ENCODE assay signal across 32 cellular contexts in genomic region chr6:145020114-145020513, GRCh38.
"Had no signal": no experiment of that assay in that cellular context is flagged by ENCODE, and none has a peak within 500 bp of the region (broad histone marks: within the 10 kb centered on the region; RNA-seq: fewer than 3 reads in every experiment).

No MANE protein-coding gene starts in this region.

- H3K9ac ChIP-seq: neural progenitor cell, parathyroid adenoma had no signal

- H3K27me3 ChIP-seq: neural progenitor cell, spleen, suprapubic skin, testis, tibial artery, transverse colon, vagina had no signal

- H3K27ac Mint-ChIP-seq: naive thymus-derived CD8-positive, alpha-beta T cell; natural killer cell treated with Interleukin-12 subunit alpha and Interleukin-12 subunit beta and Interleukin-15 and Interleukin-18, amount 100 ng/mL, for 72 hours; nephron progenitor cell; neural progenitor cell; progenitor cell of endocrine pancreas; stimulated activated memory B cell treated with anti-CD40 and anti-IgM and Interleukin-4, amounts not matched to agents 10 μg/mL and 1 μg/mL and 100 μg/mL, for 72 hours; stimulated activated naive CD8-positive, alpha-beta T cell treated with anti-CD3 and anti-CD28 coated beads, Interleukin-15, amount 100 ng/mL, for 72 hours; type B pancreatic cell had no signal

- H3K27ac ChIP-seq: neural progenitor cell, ovary, parathyroid adenoma, psoas muscle, skin epidermis, spleen, suprapubic skin, testis, tibial artery, transverse colon, vagina had no signal

- H3K4me3 ChIP-seq: neural progenitor cell, ovary, psoas muscle, skin epidermis, smooth muscle cell, spleen, suprapubic skin, testis, tibial artery, transverse colon, vagina had no signal

- DNase-seq: naive thymus-derived CD8-positive, alpha-beta T cell; nephron progenitor cell; occipital lobe; ovary; posterior cingulate gyrus; psoas muscle; right cardiac atrium; spleen; stimulated activated CD4-positive, alpha-beta T cell treated with anti-CD3 and anti-CD28 coated beads, Interleukin-12 subunit alpha, Interleukin-12 subunit beta, amount 100 ng/mL, for 4 hours; stimulated activated CD4-positive, alpha-beta T cell treated with anti-CD3 and anti-CD28 coated beads, Interleukin-1b, Interleukin-23, amount 100 ng/mL, for 48 hours; stimulated activated CD4-positive, alpha-beta T cell treated with anti-CD3 and anti-CD28 coated beads, Interleukin-4, amount 100 ng/mL, for 1 hour; stimulated activated CD4-positive, alpha-beta T cell treated with anti-CD3 and anti-CD28 coated beads, Interleukin-4, amount 100 ng/mL, for 4 hours; stimulated activated CD8-positive, alpha-beta memory T cell treated with anti-CD3 and anti-CD28 coated beads, Interleukin-4, amount 100 ng/mL, for 48 hours; stimulated activated naive CD4-positive, alpha-beta T cell; stimulated activated naive CD8-positive, alpha-beta T cell treated with anti-CD3 and anti-CD28 coated beads, Interleukin-15, amount 100 ng/mL, for 72 hours; stimulated activated naive CD8-positive, alpha-beta T cell treated with anti-CD3 and anti-CD28 coated beads, Interleukin-15, Interleukin-2, amounts not matched to agents 100 U/mL and 50 U/mL, for 24 hours; substantia nigra; testis; tibial artery; transverse colon had no signal

- H3K36me3 Mint-ChIP-seq: naive thymus-derived CD8-positive, alpha-beta T cell; natural killer cell treated with Interleukin-12 subunit alpha and Interleukin-12 subunit beta and Interleukin-15 and Interleukin-18, amount 100 ng/mL, for 72 hours; neural progenitor cell; stimulated activated memory B cell treated with anti-CD40 and anti-IgM and Interleukin-4, amounts not matched to agents 10 μg/mL and 1 μg/mL and 100 μg/mL, for 72 hours; type B pancreatic cell had no signal

- H2AFZ ChIP-seq: neural progenitor cell, parathyroid adenoma had no signal

- H3K9me3 Mint-ChIP-seq: natural killer cell treated with Interleukin-12 subunit alpha and Interleukin-12 subunit beta and Interleukin-15 and Interleukin-18, amount 100 ng/mL, for 72 hours; nephron progenitor cell; neural progenitor cell; stimulated activated memory B cell treated with anti-CD40 and anti-IgM and Interleukin-4, amounts not matched to agents 10 μg/mL and 1 μg/mL and 100 μg/mL, for 72 hours; stimulated activated naive CD8-positive, alpha-beta T cell treated with anti-CD3 and anti-CD28 coated beads, Interleukin-15, amount 100 ng/mL, for 72 hours; type B pancreatic cell had no signal

- H3K9me3 ChIP-seq: ovary, psoas muscle, spleen, suprapubic skin, testis, tibial artery, transverse colon, vagina had no signal

- FAIRE-seq: urothelium cell line had no signal

- H3K79me2 ChIP-seq: parathyroid adenoma had no signal

- H3K4me1 ChIP-seq: parathyroid adenoma, spleen, suprapubic skin, testis, vagina had no signal

- H3K36me3 ChIP-seq: neural progenitor cell, ovary, spleen, suprapubic skin, tibial artery, transverse colon, vagina had no signal

- ATAC-seq: naive thymus-derived CD8-positive, alpha-beta T cell; natural killer cell treated with Interleukin-12 subunit alpha and Interleukin-12 subunit beta and Interleukin-15 and Interleukin-18, amount 100 ng/mL, for 72 hours; psoas muscle; right cardiac atrium; sciatic nerve; stimulated activated memory B cell treated with anti-CD40 and anti-IgM and Interleukin-4, amounts not matched to agents 10 μg/mL and 1 μg/mL and 100 μg/mL, for 72 hours; stimulated activated naive CD8-positive, alpha-beta T cell treated with anti-CD3 and anti-CD28 coated beads, Interleukin-15, amount 100 ng/mL, for 72 hours; stimulated activated naive CD8-positive, alpha-beta T cell treated with anti-CD3 and anti-CD28 coated beads, Interleukin-15, Interleukin-2, amounts not matched to agents 100 U/mL and 50 U/mL, for 24 hours had no signal

- H3K4me2 ChIP-seq: neural progenitor cell, smooth muscle cell had no signal
